In the genomic region with DNA sequence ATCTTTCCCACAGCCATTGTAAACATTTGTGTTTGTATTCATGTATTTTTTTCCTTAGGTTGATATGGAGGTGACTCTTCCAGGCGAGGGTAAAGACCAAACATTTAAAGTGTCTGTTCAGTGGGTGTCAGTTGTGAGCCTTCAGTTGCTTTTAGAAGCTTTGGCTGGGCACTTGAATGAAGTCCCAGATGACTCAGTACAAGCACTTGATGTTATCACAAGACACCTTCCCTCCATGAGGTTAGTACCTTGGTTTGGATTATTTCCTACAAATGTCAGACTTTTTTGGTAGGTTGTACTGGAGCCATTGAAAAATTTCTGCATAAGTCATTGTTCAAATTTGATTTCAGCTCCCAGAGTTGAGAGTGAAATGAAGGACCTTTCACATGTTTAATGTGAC, we compare ENCODE assay signal across 1 cellular context.
TF ChIP-seq lines count a peak whose summit lies in the region.

No MANE protein-coding gene starts in this region.

TF ChIP-seq in K562, 482 proteins besides CTCF, POLR2A, EP300 and RAD21:
- TF ChIP-seq, protein P1, sequence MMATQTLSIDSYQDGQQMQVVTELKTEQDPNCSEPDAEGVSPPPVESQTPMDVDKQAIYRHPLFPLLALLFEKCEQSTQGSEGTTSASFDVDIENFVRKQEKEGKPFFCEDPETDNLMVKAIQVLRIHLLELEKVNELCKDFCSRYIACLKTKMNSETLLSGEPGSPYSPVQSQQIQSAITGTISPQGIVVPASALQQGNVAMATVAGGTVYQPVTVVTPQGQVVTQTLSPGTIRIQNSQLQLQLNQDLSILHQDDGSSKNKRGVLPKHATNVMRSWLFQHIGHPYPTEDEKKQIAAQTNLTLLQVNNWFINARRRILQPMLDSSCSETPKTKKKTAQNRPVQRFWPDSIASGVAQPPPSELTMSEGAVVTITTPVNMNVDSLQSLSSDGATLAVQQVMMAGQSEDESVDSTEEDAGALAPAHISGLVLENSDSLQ (IDR thresholded peaks at IDR 0.05), result 0 out of 2 replicates have a peak, but pooled peaks have one; percentile 8
- TF ChIP-seq DPF2 (IDR thresholded peaks at IDR 0.05) (peak; percentile 52; the same call in 1 of the 2 replicates), ASH1L (IDR thresholded peaks at IDR 0.05; ENCODE audit: borderline replicate concordance, low read depth, partially characterized antibody) (no peak), CAMTA2 (CRISPR knock-in tag; conservative IDR thresholded peaks at IDR 0.05) (no peak), HDAC1 (IDR thresholded peaks at IDR 0.05) (no peak), ELF1 (tag; IDR thresholded peaks at IDR 0.05) (no peak), CBX3 (IDR thresholded peaks at IDR 0.05; ENCODE audit: borderline replicate concordance in 1 of 2, low read length in 2 of 2) (no peak), SMARCA4 (IDR thresholded peaks at IDR 0.05) (peak; percentile 23; the same call in 1 of the 2 replicates), ZNF3 (CRISPR knock-in tag; IDR thresholded peaks at IDR 0.05) (no peak), TARDBP (IDR thresholded peaks at IDR 0.05) (no peak), FOSL1 (tag; conservative IDR thresholded peaks at IDR 0.05) (peak; percentile 58; the same call in 1 of the 2 replicates), JUN (IDR thresholded peaks at IDR 0.05; ENCODE audit: borderline replicate concordance, low read depth, low read length) (0 out of 2 replicates have a peak, but pooled peaks have one; percentile 25), JUN (CRISPR knock-in tag; IDR thresholded peaks at IDR 0.05; ENCODE audit: borderline replicate concordance) (no peak), TBP (optimal IDR thresholded peaks at IDR 0.05; ENCODE audit: low read depth, low read length) (no peak), TEAD1 (CRISPR knock-in tag; IDR thresholded peaks at IDR 0.05) (no peak), SREBF1 (IDR thresholded peaks at IDR 0.05; ENCODE audit: borderline replicate concordance, low read depth, low read length) (no peak), MCM2 (IDR thresholded peaks at IDR 0.05; ENCODE audit: low read depth) (no peak), SPI1 (IDR thresholded peaks at IDR 0.05; ENCODE audit: borderline replicate concordance, low read depth, low read length) (no peak), HDAC8 (tag; IDR thresholded peaks at IDR 0.05) (no peak), ZC3H4 (CRISPR knock-in tag; IDR thresholded peaks at IDR 0.05; ENCODE audit: borderline replicate concordance) (no peak), JUND (IDR thresholded peaks at IDR 0.05; ENCODE audit: borderline replicate concordance, low read depth, low read length) (peak; percentile 76; the same call in 1 of the 2 replicates), JUND (tag; IDR thresholded peaks at IDR 0.05; ENCODE audit: borderline replicate concordance, low read depth, low read length) (peak; percentile 63; the same call in 1 of the 3 replicates), THRAP3 (IDR thresholded peaks at IDR 0.05; ENCODE audit: borderline replicate concordance) (no peak), ZNF444 (CRISPR knock-in tag; IDR thresholded peaks at IDR 0.05) (no peak), NFE2 (IDR thresholded peaks at IDR 0.05; ENCODE audit: low read depth) (peak; percentile 37; the same call in 1 of the 2 replicates), ARID2 (IDR thresholded peaks at IDR 0.05) (no peak), GATA2 (CRISPR knock-in tag; IDR thresholded peaks at IDR 0.05) (no peak)
- TF ChIP-seq, protein P2, sequence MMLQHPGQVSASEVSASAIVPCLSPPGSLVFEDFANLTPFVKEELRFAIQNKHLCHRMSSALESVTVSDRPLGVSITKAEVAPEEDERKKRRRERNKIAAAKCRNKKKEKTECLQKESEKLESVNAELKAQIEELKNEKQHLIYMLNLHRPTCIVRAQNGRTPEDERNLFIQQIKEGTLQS (IDR thresholded peaks at IDR 0.05), result peak; percentile 43; the same call in 1 of the 2 replicates
- TF ChIP-seq, protein P2 (CRISPR knock-in tag; conservative IDR thresholded peaks at IDR 0.05), result no peak
- TF ChIP-seq, protein P3, sequence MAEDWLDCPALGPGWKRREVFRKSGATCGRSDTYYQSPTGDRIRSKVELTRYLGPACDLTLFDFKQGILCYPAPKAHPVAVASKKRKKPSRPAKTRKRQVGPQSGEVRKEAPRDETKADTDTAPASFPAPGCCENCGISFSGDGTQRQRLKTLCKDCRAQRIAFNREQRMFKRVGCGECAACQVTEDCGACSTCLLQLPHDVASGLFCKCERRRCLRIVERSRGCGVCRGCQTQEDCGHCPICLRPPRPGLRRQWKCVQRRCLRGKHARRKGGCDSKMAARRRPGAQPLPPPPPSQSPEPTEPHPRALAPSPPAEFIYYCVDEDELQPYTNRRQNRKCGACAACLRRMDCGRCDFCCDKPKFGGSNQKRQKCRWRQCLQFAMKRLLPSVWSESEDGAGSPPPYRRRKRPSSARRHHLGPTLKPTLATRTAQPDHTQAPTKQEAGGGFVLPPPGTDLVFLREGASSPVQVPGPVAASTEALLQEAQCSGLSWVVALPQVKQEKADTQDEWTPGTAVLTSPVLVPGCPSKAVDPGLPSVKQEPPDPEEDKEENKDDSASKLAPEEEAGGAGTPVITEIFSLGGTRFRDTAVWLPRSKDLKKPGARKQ (CRISPR knock-in tag; IDR thresholded peaks at IDR 0.05), result no peak
- TF ChIP-seq, protein P4, sequence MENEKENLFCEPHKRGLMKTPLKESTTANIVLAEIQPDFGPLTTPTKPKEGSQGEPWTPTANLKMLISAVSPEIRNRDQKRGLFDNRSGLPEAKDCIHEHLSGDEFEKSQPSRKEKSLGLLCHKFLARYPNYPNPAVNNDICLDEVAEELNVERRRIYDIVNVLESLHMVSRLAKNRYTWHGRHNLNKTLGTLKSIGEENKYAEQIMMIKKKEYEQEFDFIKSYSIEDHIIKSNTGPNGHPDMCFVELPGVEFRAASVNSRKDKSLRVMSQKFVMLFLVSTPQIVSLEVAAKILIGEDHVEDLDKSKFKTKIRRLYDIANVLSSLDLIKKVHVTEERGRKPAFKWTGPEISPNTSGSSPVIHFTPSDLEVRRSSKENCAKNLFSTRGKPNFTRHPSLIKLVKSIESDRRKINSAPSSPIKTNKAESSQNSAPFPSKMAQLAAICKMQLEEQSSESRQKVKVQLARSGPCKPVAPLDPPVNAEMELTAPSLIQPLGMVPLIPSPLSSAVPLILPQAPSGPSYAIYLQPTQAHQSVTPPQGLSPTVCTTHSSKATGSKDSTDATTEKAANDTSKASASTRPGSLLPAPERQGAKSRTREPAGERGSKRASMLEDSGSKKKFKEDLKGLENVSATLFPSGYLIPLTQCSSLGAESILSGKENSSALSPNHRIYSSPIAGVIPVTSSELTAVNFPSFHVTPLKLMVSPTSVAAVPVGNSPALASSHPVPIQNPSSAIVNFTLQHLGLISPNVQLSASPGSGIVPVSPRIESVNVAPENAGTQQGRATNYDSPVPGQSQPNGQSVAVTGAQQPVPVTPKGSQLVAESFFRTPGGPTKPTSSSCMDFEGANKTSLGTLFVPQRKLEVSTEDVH (IDR thresholded peaks at IDR 0.05; ENCODE audit: low read depth, partially characterized antibody), result no peak
- TF ChIP-seq, protein P5, sequence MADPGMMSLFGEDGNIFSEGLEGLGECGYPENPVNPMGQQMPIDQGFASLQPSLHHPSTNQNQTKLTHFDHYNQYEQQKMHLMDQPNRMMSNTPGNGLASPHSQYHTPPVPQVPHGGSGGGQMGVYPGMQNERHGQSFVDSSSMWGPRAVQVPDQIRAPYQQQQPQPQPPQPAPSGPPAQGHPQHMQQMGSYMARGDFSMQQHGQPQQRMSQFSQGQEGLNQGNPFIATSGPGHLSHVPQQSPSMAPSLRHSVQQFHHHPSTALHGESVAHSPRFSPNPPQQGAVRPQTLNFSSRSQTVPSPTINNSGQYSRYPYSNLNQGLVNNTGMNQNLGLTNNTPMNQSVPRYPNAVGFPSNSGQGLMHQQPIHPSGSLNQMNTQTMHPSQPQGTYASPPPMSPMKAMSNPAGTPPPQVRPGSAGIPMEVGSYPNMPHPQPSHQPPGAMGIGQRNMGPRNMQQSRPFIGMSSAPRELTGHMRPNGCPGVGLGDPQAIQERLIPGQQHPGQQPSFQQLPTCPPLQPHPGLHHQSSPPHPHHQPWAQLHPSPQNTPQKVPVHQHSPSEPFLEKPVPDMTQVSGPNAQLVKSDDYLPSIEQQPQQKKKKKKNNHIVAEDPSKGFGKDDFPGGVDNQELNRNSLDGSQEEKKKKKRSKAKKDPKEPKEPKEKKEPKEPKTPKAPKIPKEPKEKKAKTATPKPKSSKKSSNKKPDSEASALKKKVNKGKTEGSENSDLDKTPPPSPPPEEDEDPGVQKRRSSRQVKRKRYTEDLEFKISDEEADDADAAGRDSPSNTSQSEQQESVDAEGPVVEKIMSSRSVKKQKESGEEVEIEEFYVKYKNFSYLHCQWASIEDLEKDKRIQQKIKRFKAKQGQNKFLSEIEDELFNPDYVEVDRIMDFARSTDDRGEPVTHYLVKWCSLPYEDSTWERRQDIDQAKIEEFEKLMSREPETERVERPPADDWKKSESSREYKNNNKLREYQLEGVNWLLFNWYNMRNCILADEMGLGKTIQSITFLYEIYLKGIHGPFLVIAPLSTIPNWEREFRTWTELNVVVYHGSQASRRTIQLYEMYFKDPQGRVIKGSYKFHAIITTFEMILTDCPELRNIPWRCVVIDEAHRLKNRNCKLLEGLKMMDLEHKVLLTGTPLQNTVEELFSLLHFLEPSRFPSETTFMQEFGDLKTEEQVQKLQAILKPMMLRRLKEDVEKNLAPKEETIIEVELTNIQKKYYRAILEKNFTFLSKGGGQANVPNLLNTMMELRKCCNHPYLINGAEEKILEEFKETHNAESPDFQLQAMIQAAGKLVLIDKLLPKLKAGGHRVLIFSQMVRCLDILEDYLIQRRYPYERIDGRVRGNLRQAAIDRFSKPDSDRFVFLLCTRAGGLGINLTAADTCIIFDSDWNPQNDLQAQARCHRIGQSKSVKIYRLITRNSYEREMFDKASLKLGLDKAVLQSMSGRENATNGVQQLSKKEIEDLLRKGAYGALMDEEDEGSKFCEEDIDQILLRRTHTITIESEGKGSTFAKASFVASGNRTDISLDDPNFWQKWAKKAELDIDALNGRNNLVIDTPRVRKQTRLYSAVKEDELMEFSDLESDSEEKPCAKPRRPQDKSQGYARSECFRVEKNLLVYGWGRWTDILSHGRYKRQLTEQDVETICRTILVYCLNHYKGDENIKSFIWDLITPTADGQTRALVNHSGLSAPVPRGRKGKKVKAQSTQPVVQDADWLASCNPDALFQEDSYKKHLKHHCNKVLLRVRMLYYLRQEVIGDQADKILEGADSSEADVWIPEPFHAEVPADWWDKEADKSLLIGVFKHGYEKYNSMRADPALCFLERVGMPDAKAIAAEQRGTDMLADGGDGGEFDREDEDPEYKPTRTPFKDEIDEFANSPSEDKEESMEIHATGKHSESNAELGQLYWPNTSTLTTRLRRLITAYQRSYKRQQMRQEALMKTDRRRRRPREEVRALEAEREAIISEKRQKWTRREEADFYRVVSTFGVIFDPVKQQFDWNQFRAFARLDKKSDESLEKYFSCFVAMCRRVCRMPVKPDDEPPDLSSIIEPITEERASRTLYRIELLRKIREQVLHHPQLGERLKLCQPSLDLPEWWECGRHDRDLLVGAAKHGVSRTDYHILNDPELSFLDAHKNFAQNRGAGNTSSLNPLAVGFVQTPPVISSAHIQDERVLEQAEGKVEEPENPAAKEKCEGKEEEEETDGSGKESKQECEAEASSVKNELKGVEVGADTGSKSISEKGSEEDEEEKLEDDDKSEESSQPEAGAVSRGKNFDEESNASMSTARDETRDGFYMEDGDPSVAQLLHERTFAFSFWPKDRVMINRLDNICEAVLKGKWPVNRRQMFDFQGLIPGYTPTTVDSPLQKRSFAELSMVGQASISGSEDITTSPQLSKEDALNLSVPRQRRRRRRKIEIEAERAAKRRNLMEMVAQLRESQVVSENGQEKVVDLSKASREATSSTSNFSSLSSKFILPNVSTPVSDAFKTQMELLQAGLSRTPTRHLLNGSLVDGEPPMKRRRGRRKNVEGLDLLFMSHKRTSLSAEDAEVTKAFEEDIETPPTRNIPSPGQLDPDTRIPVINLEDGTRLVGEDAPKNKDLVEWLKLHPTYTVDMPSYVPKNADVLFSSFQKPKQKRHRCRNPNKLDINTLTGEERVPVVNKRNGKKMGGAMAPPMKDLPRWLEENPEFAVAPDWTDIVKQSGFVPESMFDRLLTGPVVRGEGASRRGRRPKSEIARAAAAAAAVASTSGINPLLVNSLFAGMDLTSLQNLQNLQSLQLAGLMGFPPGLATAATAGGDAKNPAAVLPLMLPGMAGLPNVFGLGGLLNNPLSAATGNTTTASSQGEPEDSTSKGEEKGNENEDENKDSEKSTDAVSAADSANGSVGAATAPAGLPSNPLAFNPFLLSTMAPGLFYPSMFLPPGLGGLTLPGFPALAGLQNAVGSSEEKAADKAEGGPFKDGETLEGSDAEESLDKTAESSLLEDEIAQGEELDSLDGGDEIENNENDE (IDR thresholded peaks at IDR 0.05; ENCODE audit: low read depth, low read length), result no peak
